In the genomic region with DNA sequence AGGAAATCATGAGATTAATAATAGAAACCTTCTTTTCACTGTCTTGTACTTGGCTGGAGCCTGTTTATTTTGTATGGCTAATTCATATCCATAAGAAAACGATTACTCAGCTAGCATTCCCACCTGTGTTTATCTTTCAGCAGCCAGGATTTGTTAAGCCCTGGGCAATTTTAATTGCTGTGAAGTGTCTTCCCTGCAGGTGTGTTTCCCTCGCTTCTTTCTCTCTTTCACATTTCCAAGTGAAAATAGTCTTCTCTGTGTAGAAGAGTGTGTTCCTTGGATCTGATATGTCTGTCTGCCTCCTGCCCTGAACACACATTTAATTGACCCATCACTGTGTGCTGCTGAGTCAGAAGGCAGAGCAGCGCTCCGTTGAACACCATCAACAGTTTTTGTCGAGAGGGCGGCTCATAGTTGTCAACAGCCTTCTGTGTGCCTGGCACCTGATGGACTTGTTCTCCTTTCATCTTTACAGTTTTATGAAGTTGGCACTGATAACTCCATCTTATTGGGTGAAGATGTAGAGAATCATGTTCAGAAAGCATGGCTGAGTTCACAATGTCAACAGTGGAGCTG, we compare ENCODE assay signal across 12 cellular contexts.
DNase-seq lines count a peak whose midpoint lies in the region; ATAC-seq and TF ChIP-seq lines count a peak whose summit lies in the region.
"Had no signal": no experiment of that assay in that cellular context is flagged by ENCODE, and none has a peak within 500 bp of the region (broad histone marks: within the 10 kb centered on the region; RNA-seq: fewer than 3 reads in every experiment).

No MANE protein-coding gene starts in this region.

- H3K4me3 ChIP-seq in HEK293 (ENCODE audit: low read depth, low read length) (no peak overlapping the region), esophagus squamous epithelium (no peak overlapping the region), stomach (no peak overlapping the region)

- H3K27ac ChIP-seq in HEK293 (ENCODE audit: extremely low read depth, low read depth, low read length) (peak overlapping the region; percentile 8; the same call in 1 of the 2 replicates), esophagus squamous epithelium (peak overlapping the region; percentile 49 to 82 (median 68)), stomach (peak overlapping the region in 4 of 5 donors; percentile 44 to 73 (median 64))

- peak; percentile 93 for DNase-seq in NCI-H510A treated with DMSO at 0.1 percent for 48 hours (lab: John Stamatoyannopoulos, UW)
- no peak for DNase-seq in esophagus squamous epithelium (lab: John Stamatoyannopoulos, UW)
- DNase-seq in stomach = no peak
- no peak for DNase-seq in HFFc6
- no peak for DNase-seq in COLO829 (ENCODE audit: low spot score)
- DNase-seq: activated B cell treated with CpG ODN at 0.5 μM for 24 hours, H7, natural killer cell had no signal

- H3K27ac Mint-ChIP-seq in HFFc6 = no peak overlapping the region
- H3K27ac Mint-ChIP-seq: activated B cell treated with CpG ODN at 0.5 μM for 24 hours had no signal

- no peaks in the 10 kb centered on the region for H3K9me3 Mint-ChIP-seq in HFFc6
- H3K9me3 Mint-ChIP-seq: activated B cell treated with CpG ODN at 0.5 μM for 24 hours, natural killer cell had no signal

- POLR2A ChIA-PET in HEK293 (lab: Yijun Ruan, JAX) = no interaction called here

- TF ChIP-seq CTCF in HEK293 (tag by site-specific recombination; IDR thresholded peaks at IDR 0.05) (no peak), esophagus squamous epithelium (IDR thresholded peaks at IDR 0.05) (no peak), stomach (IDR thresholded peaks at IDR 0.05) (no peak), HFFc6 (IDR thresholded peaks at IDR 0.05) (no peak)

- no peak for TF ChIP-seq EP300 in stomach (IDR thresholded peaks at IDR 0.05)

- TF ChIP-seq POLR2A in esophagus squamous epithelium (IDR thresholded peaks at IDR 0.05) (no peak), stomach (IDR thresholded peaks at IDR 0.05) (no peak)

- intact Hi-C loops in esophagus squamous epithelium (cut with DNase I) = no loop called here
- intact Hi-C loops in stomach (cut with DNase I; ENCODE audit: low total_unique reads) = no loop called here

- peaks cover 31% of the 10 kb centered on the region for H3K4me1 ChIP-seq in HEK293 (ENCODE audit: control insufficient read depth, insufficient read depth, low read length)
- H3K4me1 ChIP-seq in esophagus squamous epithelium = peaks cover 0 to 54% (median 26%) of the 10 kb centered on the region in 3 donors
- H3K4me1 ChIP-seq in stomach = peaks cover 0 to 10% (median 3%) of the 10 kb centered on the region in 4 donors

- peaks cover 32% of the 10 kb centered on the region for H3K27me3 Mint-ChIP-seq in HFFc6 (ENCODE audit: insufficient read depth)
- H3K27me3 Mint-ChIP-seq: activated B cell treated with CpG ODN at 0.5 μM for 24 hours had no signal

- CTCF ChIA-PET in HEK293 (lab: Yijun Ruan, JAX) = interaction anchor here (1.1 to 1.7 kb wide), 2 partner anchors 99 to 103 kb away, joined by 6 to 7 read pairs; no protein-coding TSS in a partner anchor

- WGBS in esophagus squamous epithelium, 2 donors = 43 to 60% methylated on average over 4 to 6 of the region's 6 CpGs
- WGBS in stomach, 5 donors = 68 to 88% (median 75%) methylated on average over 6 of the region's 6 CpGs

- ATAC-seq in HG03159 (IDR thresholded peaks at IDR 0.05; ENCODE audit: unreplicated experiment) (no peak), HG02759 (IDR thresholded peaks at IDR 0.05; ENCODE audit: unreplicated experiment) (no peak)
- ATAC-seq: esophagus mucosa, natural killer cell had no signal

- no peaks in the 10 kb centered on the region for H3K9me3 ChIP-seq in HEK293 (ENCODE audit: control insufficient read depth, insufficient read depth, low read depth, low read length)
- no peaks in the 10 kb centered on the region for H3K9me3 ChIP-seq in esophagus squamous epithelium
- H3K9me3 ChIP-seq in stomach = no peaks in the 10 kb centered on the region

- H3K4me3 Mint-ChIP-seq in HFFc6 = no peak overlapping the region
- H3K4me3 Mint-ChIP-seq: activated B cell treated with CpG ODN at 0.5 μM for 24 hours, natural killer cell had no signal

- no peaks in the 10 kb centered on the region for H3K27me3 ChIP-seq in esophagus squamous epithelium
- H3K27me3 ChIP-seq in stomach = peaks cover 0 to 10% (median 0%) of the 10 kb centered on the region in 3 donors

- H3K36me3 ChIP-seq in HEK293 (ENCODE audit: control insufficient read depth in 2 of 2, insufficient read depth in 1 of 2, low read length in 2 of 2) (no peaks in the 10 kb centered on the region), esophagus squamous epithelium (no peaks in the 10 kb centered on the region), stomach (peaks cover 0 to 6% (median 3%) of the 10 kb centered on the region in 4 donors)

- H3K4me1 Mint-ChIP-seq in HFFc6 (ENCODE audit: low read depth) = peaks cover 11% of the 10 kb centered on the region
- H3K4me1 Mint-ChIP-seq: activated B cell treated with CpG ODN at 0.5 μM for 24 hours had no signal

- no peaks in the 10 kb centered on the region for H3K36me3 Mint-ChIP-seq in HFFc6 (ENCODE audit: low read depth)
- H3K36me3 Mint-ChIP-seq: natural killer cell had no signal

TF ChIP-seq in HEK293, 187 proteins besides CTCF, POLR2A, EP300 and RAD21 (continues in another document):
- TF ChIP-seq ZNF596 (tag by site-specific recombination; IDR thresholded peaks at IDR 0.05) (peak; percentile 67), SP2 (tag by site-specific recombination; IDR thresholded peaks at IDR 0.05) (no peak), ZNF366 (tag by site-specific recombination; conservative IDR thresholded peaks at IDR 0.05) (peak; percentile 36; the same call in 1 of the 2 replicates), OSR2 (tag by site-specific recombination; IDR thresholded peaks at IDR 0.05) (peak; percentile 55; the same call in 1 of the 2 replicates), ZEB2 (tag by site-specific recombination; IDR thresholded peaks at IDR 0.05) (0 out of 2 replicates have a peak, but pooled peaks have one; percentile 14), RBAK (tag by site-specific recombination; IDR thresholded peaks at IDR 0.05) (no peak), ZNF600 (tag by site-specific recombination; IDR thresholded peaks at IDR 0.05) (peak; percentile 77), ZBTB17 (tag by site-specific recombination; IDR thresholded peaks at IDR 0.05) (peak; percentile 79), SCRT1 (tag by site-specific recombination; IDR thresholded peaks at IDR 0.05; ENCODE audit: borderline replicate concordance) (peak; percentile 68), ZNF660 (tag by site-specific recombination; IDR thresholded peaks at IDR 0.05) (peak; percentile 61; the same call in 1 of the 2 replicates), WT1 (tag by site-specific recombination; IDR thresholded peaks at IDR 0.05) (0 out of 2 replicates have a peak, but pooled peaks have one; percentile 15)
- TF ChIP-seq, protein P1, sequence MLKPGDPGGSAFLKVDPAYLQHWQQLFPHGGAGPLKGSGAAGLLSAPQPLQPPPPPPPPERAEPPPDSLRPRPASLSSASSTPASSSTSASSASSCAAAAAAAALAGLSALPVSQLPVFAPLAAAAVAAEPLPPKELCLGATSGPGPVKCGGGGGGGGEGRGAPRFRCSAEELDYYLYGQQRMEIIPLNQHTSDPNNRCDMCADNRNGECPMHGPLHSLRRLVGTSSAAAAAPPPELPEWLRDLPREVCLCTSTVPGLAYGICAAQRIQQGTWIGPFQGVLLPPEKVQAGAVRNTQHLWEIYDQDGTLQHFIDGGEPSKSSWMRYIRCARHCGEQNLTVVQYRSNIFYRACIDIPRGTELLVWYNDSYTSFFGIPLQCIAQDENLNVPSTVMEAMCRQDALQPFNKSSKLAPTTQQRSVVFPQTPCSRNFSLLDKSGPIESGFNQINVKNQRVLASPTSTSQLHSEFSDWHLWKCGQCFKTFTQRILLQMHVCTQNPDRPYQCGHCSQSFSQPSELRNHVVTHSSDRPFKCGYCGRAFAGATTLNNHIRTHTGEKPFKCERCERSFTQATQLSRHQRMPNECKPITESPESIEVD (tag by site-specific recombination; IDR thresholded peaks at IDR 0.05) = peak; percentile 28; the same call in 1 of the 2 replicates
- TF ChIP-seq, protein P2, sequence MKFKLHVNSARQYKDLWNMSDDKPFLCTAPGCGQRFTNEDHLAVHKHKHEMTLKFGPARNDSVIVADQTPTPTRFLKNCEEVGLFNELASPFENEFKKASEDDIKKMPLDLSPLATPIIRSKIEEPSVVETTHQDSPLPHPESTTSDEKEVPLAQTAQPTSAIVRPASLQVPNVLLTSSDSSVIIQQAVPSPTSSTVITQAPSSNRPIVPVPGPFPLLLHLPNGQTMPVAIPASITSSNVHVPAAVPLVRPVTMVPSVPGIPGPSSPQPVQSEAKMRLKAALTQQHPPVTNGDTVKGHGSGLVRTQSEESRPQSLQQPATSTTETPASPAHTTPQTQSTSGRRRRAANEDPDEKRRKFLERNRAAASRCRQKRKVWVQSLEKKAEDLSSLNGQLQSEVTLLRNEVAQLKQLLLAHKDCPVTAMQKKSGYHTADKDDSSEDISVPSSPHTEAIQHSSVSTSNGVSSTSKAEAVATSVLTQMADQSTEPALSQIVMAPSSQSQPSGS (tag by site-specific recombination; IDR thresholded peaks at IDR 0.05; ENCODE audit: low read depth) = no peak
- TF ChIP-seq, protein P3, sequence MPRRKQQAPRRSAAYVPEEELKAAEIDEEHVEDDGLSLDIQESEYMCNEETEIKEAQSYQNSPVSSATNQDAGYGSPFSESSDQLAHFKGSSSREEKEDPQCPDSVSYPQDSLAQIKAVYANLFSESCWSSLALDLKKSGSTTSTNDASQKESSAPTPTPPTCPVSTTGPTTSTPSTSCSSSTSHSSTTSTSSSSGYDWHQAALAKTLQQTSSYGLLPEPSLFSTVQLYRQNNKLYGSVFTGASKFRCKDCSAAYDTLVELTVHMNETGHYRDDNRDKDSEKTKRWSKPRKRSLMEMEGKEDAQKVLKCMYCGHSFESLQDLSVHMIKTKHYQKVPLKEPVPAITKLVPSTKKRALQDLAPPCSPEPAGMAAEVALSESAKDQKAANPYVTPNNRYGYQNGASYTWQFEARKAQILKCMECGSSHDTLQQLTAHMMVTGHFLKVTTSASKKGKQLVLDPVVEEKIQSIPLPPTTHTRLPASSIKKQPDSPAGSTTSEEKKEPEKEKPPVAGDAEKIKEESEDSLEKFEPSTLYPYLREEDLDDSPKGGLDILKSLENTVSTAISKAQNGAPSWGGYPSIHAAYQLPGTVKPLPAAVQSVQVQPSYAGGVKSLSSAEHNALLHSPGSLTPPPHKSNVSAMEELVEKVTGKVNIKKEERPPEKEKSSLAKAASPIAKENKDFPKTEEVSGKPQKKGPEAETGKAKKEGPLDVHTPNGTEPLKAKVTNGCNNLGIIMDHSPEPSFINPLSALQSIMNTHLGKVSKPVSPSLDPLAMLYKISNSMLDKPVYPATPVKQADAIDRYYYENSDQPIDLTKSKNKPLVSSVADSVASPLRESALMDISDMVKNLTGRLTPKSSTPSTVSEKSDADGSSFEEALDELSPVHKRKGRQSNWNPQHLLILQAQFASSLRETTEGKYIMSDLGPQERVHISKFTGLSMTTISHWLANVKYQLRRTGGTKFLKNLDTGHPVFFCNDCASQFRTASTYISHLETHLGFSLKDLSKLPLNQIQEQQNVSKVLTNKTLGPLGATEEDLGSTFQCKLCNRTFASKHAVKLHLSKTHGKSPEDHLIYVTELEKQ (tag by site-specific recombination; IDR thresholded peaks at IDR 0.05; ENCODE audit: borderline replicate concordance) = peak; percentile 16; the same call in 1 of the 2 replicates

Comparison
In these comparisons a context has a peak if more than half of its experiments do, and no peak if none do; other contexts are left out.
1. H3K27ac ChIP-seq: peak in every context shown above with its lines; median percentile 68 in esophagus squamous epithelium; 64 in stomach; 8 in HEK293.